Comparison of ENCODE assay signal across 14 cellular contexts in the genomic region with DNA sequence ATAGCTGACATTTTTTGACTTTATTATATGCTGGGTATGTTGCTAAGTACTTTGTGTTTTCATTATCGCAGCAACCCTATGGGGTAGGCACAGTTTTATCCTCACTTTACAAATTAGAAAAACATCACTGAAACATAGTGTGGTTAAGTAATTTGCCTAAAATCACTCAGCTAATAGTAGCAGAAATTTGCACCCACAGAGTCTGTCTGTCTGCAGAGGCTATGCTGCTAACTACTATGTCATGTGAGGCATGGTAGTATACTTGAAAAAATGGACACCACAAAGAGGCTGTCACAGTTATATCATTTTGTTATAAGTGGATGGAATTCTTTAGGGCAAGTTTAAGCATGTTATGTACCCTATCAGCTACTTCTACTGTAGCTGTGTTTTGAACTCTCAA.
DNase-seq lines count a peak whose midpoint lies in the region; ATAC-seq and TF ChIP-seq lines count a peak whose summit lies in the region.
"Had no signal": no experiment of that assay in that cellular context is flagged by ENCODE, and none has a peak within 500 bp of the region (broad histone marks: within the 10 kb centered on the region; RNA-seq: fewer than 3 reads in every experiment).

No MANE protein-coding gene starts in this region.

- peaks cover 14% of the 10 kb centered on the region for H3F3A ChIP-seq in SK-N-SH (replicated peaks; ENCODE audit: insufficient read depth)

- H3K4me2 ChIP-seq in SK-N-SH: no peak overlapping the region

- H3K36me3 ChIP-seq in Peyer's patch (peaks cover 0 to 9% (median 0%) of the 10 kb centered on the region in 3 donors), SK-N-SH (replicated peaks in 1 of 2; ENCODE audit: control insufficient read depth in 1 of 2, insufficient read depth in 2 of 2, low read length in 1 of 2) (peaks cover 4 to 10% of the 10 kb centered on the region in 2 experiments)

- 53% methylated on average over 1 of the region's 1 CpG for WGBS in SK-N-SH (ENCODE audit: low lambda C conversion rate)

- H3K9me3 Mint-ChIP-seq in activated CD8-positive, alpha-beta T cell treated with anti-CD3 and anti-CD28 coated beads, Interleukin-2, amount 10 ng/mL, durations not matched to agents 7 days and 5 days (ENCODE audit: insufficient read depth): no peaks in the 10 kb centered on the region
- H3K9me3 Mint-ChIP-seq: nephron; T-helper 1 cell treated with Interleukin-12 subunit alpha and Interleukin-12 subunit beta and Interleukin-4 antibody, amounts not matched to agents 30 μg/mL and 1 μg/mL, for 36 hours had no signal

- no peak overlapping the region for H3K27ac ChIP-seq in Peyer's patch
- H3K27ac ChIP-seq in SK-N-SH (ENCODE audit: low read depth in 2 of 2, low read length in 1 of 2): no peak overlapping the region
- H3K27ac ChIP-seq: gastroesophageal sphincter had no signal

- H3K4me3 ChIP-seq in Peyer's patch (no peak overlapping the region), SK-N-SH (ENCODE audit: low read depth in 2 of 2, low read length in 1 of 2) (no peak overlapping the region)
- H3K4me3 ChIP-seq: gastroesophageal sphincter, HAP-1 had no signal

- no peaks in the 10 kb centered on the region for H3K27me3 Mint-ChIP-seq in activated CD8-positive, alpha-beta T cell treated with anti-CD3 and anti-CD28 coated beads, Interleukin-2, amount 10 ng/mL, durations not matched to agents 7 days and 5 days (ENCODE audit: low read depth)

- H3K9me3 ChIP-seq in Peyer's patch (no peaks in the 10 kb centered on the region), SK-N-SH (no peaks in the 10 kb centered on the region)
- H3K9me3 ChIP-seq: gastroesophageal sphincter, HAP-1 had no signal

- no peak for TF ChIP-seq RAD21 in SK-N-SH (IDR thresholded peaks at IDR 0.05; ENCODE audit: low read length)

- no peaks in the 10 kb centered on the region for H3K9me2 ChIP-seq in SK-N-SH

- no peaks in the 10 kb centered on the region for H3K4me1 ChIP-seq in Peyer's patch
- H3K4me1 ChIP-seq in SK-N-SH (ENCODE audit: control insufficient read depth in 1 of 2, insufficient read depth in 2 of 2, low read depth in 1 of 2, low read length in 1 of 2): peaks cover 0 to 16% of the 10 kb centered on the region in 2 experiments; a peak in 1 of 4 replicates
- H3K4me1 ChIP-seq: gastroesophageal sphincter, HAP-1 had no signal

- DNase-seq in activated CD8-positive, alpha-beta T cell treated with anti-CD3 and anti-CD28 coated beads, Interleukin-2, amount 10 ng/mL, durations not matched to agents 7 days and 5 days: no peak
- DNase-seq in HuH-7.5 (ENCODE audit: low spot score) (no peak), Peyer's patch (no peak), HT-29 (ENCODE audit: low spot score) (no peak), SK-N-SH (no peak)
- DNase-seq: NCI-H187, small intestine had no signal

- H4K20me1 ChIP-seq in SK-N-SH (ENCODE audit: insufficient read depth): peaks cover 6% of the 10 kb centered on the region; the same call in 1 of the 2 replicates

- H3K36me3 Mint-ChIP-seq in activated CD8-positive, alpha-beta T cell treated with anti-CD3 and anti-CD28 coated beads, Interleukin-2, amount 10 ng/mL, durations not matched to agents 7 days and 5 days (ENCODE audit: low read depth): peaks cover 16% of the 10 kb centered on the region

- peaks cover 5% of the 10 kb centered on the region for H3K4me1 Mint-ChIP-seq in activated CD8-positive, alpha-beta T cell treated with anti-CD3 and anti-CD28 coated beads, Interleukin-2, amount 10 ng/mL, durations not matched to agents 7 days and 5 days (ENCODE audit: low read depth)
- H3K4me1 Mint-ChIP-seq: nephron had no signal

- ATAC-seq in GM18519 (IDR thresholded peaks at IDR 0.05; ENCODE audit: low FRiP score, unreplicated experiment): peak; percentile 96
- peak; percentile 84 for ATAC-seq in GM21367 (IDR thresholded peaks at IDR 0.05; ENCODE audit: unreplicated experiment)
- peak; percentile 77 for ATAC-seq in HG02943 (IDR thresholded peaks at IDR 0.05; ENCODE audit: low read depth, unreplicated experiment)
- ATAC-seq in activated CD8-positive, alpha-beta T cell treated with anti-CD3 and anti-CD28 coated beads, Interleukin-2, amount 10 ng/mL, durations not matched to agents 7 days and 5 days: no peak
- ATAC-seq: gastroesophageal sphincter had no signal

- CTCF ChIA-PET in activated CD8-positive, alpha-beta T cell treated with anti-CD3 and anti-CD28 coated beads, Interleukin-2, amount 10 ng/mL, durations not matched to agents 7 days and 5 days (lab: Charles Lee): interaction anchor here (1.5 to 1.7 kb wide), 2 partner anchors 9 to 13 kb away, joined by 3 to 6 read pairs; no protein-coding TSS in a partner anchor
- CTCF ChIA-PET in SK-N-SH (lab: Yijun Ruan, JAX): no interaction called here

- H2AFZ ChIP-seq in SK-N-SH (ENCODE audit: low read depth): no peak overlapping the region

- H3K9ac ChIP-seq in SK-N-SH: no peak overlapping the region

- no peak for TF ChIP-seq CTCF in Peyer's patch (IDR thresholded peaks at IDR 0.05)
- TF ChIP-seq CTCF in SK-N-SH (IDR thresholded peaks at IDR 0.05): no peak

- POLR2A ChIA-PET in activated CD8-positive, alpha-beta T cell treated with anti-CD3 and anti-CD28 coated beads, Interleukin-2, amount 10 ng/mL, durations not matched to agents 7 days and 5 days (lab: Charles Lee): no interaction called here
- POLR2A ChIA-PET in SK-N-SH (lab: Yijun Ruan, JAX): no interaction called here

- H3K4me3 Mint-ChIP-seq in activated CD8-positive, alpha-beta T cell treated with anti-CD3 and anti-CD28 coated beads, Interleukin-2, amount 10 ng/mL, durations not matched to agents 7 days and 5 days: no peak overlapping the region
- H3K4me3 Mint-ChIP-seq: nephron; T-helper 1 cell treated with Interleukin-12 subunit alpha and Interleukin-12 subunit beta and Interleukin-4 antibody, amounts not matched to agents 30 μg/mL and 1 μg/mL, for 36 hours had no signal

- H3K79me2 ChIP-seq in SK-N-SH (ENCODE audit: insufficient read depth): peaks cover 4% of the 10 kb centered on the region; the same call in 1 of the 2 replicates

- no peak for TF ChIP-seq POLR2A in Peyer's patch (IDR thresholded peaks at IDR 0.05)

- TF ChIP-seq EP300 in SK-N-SH (IDR thresholded peaks at IDR 0.05; ENCODE audit: borderline replicate concordance in 1 of 2, low read depth in 1 of 2, low read length in 1 of 2): no peak

- peak overlapping the region; percentile 49 for H3K27ac Mint-ChIP-seq in activated CD8-positive, alpha-beta T cell treated with anti-CD3 and anti-CD28 coated beads, Interleukin-2, amount 10 ng/mL, durations not matched to agents 7 days and 5 days
- H3K27ac Mint-ChIP-seq: nephron; T-helper 1 cell treated with Interleukin-12 subunit alpha and Interleukin-12 subunit beta and Interleukin-4 antibody, amounts not matched to agents 30 μg/mL and 1 μg/mL, for 36 hours had no signal

- H3K27me3 ChIP-seq in Peyer's patch (no peaks in the 10 kb centered on the region), SK-N-SH (ENCODE audit: insufficient read depth) (no peaks in the 10 kb centered on the region)
- H3K27me3 ChIP-seq: gastroesophageal sphincter had no signal

TF ChIP-seq in SK-N-SH, 30 proteins besides CTCF, POLR2A, EP300 and RAD21:
- TF ChIP-seq, protein P1, sequence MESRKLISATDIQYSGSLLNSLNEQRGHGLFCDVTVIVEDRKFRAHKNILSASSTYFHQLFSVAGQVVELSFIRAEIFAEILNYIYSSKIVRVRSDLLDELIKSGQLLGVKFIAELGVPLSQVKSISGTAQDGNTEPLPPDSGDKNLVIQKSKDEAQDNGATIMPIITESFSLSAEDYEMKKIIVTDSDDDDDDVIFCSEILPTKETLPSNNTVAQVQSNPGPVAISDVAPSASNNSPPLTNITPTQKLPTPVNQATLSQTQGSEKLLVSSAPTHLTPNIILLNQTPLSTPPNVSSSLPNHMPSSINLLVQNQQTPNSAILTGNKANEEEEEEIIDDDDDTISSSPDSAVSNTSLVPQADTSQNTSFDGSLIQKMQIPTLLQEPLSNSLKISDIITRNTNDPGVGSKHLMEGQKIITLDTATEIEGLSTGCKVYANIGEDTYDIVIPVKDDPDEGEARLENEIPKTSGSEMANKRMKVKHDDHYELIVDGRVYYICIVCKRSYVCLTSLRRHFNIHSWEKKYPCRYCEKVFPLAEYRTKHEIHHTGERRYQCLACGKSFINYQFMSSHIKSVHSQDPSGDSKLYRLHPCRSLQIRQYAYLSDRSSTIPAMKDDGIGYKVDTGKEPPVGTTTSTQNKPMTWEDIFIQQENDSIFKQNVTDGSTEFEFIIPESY (IDR thresholded peaks at IDR 0.05; ENCODE audit: borderline replicate concordance, low read depth): no peak
